In the genomic region with DNA sequence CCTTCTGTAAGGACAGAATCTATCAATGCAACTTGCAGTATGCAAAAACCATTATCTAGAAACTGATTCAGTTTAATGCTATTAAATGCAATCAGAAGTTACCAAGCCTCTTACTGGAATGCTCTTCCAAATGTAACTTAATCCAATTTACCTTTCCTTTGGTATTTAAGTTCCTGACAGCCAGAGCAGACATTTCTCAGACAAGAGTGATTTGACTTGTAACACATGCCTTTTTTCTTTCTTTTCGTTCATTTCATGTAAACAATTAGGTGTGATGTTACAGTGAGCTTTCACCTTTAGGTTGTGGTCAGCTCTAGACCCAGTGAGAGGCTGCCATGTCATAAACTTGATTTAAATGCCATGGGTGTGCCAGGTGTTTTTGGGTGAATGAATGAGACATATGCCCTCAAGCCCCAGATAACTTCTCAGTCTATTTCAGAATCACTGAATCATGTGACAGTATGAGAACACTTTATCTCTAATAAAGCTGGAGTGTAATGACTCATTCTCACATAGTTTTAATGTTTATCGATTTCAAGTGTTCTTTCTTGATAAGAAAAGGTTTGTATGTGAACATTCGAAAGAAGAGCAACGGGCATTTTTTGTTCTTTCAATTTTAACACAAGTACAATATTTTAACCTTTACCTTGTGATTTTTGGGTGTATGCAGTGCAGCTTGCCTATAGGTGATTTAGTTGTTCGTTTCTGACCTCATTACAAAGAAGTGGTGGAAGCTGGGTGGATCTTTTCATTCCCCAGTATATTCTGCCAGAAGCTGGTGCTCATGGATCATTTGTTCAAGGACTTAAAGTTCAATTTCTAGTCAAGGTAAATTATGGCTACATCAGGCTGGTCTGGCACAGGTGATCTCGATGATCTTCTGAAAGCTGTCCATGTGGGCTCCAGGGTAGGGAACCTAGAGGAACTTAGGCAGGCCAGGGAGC, we compare ENCODE assay signal across 13 cellular contexts.
DNase-seq lines count a peak whose midpoint lies in the region; ATAC-seq, FAIRE-seq and TF ChIP-seq lines count a peak whose summit lies in the region.
"Had no signal": no experiment of that assay in that cellular context is flagged by ENCODE, and none has a peak within 500 bp of the region (broad histone marks: within the 10 kb centered on the region; RNA-seq: fewer than 3 reads in every experiment).

No MANE protein-coding gene starts in this region.

- intact Hi-C loops in natural killer cell (cut with micrococcal nuclease): no loop called here
- intact Hi-C loops in GM12878 (cut with micrococcal nuclease; ENCODE audit: unreplicated experiment): no loop called here

- RAD21 ChIA-PET in GM12878 (lab: Charles Lee; ENCODE audit: unreplicated experiment): no interaction called here

- TF ChIP-seq CTCF in natural killer cell (IDR thresholded peaks at IDR 0.05) (no peak), GM12878 (IDR thresholded peaks at IDR 0.05 in 2 of 3, conservative IDR thresholded peaks at IDR 0.05 in 1 of 3; ENCODE audit: control insufficient read depth in 2 of 3, extremely low read depth in 1 of 3, insufficient read depth in 1 of 3, low read depth in 3 of 3, low read length in 3 of 3) (no peak), keratinocyte (optimal IDR thresholded peaks at IDR 0.05 in 1 of 3, IDR thresholded peaks at IDR 0.05 in 1 of 3, conservative IDR thresholded peaks at IDR 0.05 in 1 of 3; ENCODE audit: extremely low read depth in 1 of 3, insufficient read depth in 2 of 3, low read length in 3 of 3) (no peak), nephron progenitor cell (IDR thresholded peaks at IDR 0.05) (no peak)

- DNase-seq in natural killer cell (no peak), GM12878 (ENCODE audit: low read depth, low spot score) (no peak), keratinocyte (ENCODE audit: low read depth, low spot score) (peak; percentile 84), urothelium cell line (ENCODE audit: low spot score) (no peak), foreskin melanocyte (no peak), nephron progenitor cell (no peak), ecto neural progenitor cell (ENCODE audit: low spot score) (no peak)
- no peak for DNase-seq in natural killer cell treated with Interleukin-12 subunit alpha and Interleukin-12 subunit beta and Interleukin-15 and Interleukin-18, amount 100 ng/mL, for 72 hours (ENCODE audit: low spot score)
- DNase-seq: activated B cell treated with CpG ODN at 0.5 μM for 24 hours; activated T-cell treated with anti-CD3 and anti-CD28 coated beads, Interleukin-2, amount 50 U/mL, for 4 hours; KG1 had no signal

- in situ Hi-C loops in GM12878 (cut with MboI): no loop called here

- no peaks in the 10 kb centered on the region for H3K9me3 ChIP-seq in GM12878 (replicated peaks; ENCODE audit: control insufficient read depth, insufficient read depth, low read length)
- no peaks in the 10 kb centered on the region for H3K9me3 ChIP-seq in keratinocyte (ENCODE audit: control insufficient read depth, low read depth, low read length)
- H3K9me3 ChIP-seq: ascending aorta had no signal

- dilution Hi-C loops in keratinocyte (cut with MboI; ENCODE audit: extremely low pct_ligation_motif_present, low sequenced_read_pairs): no loop called here

- H3K4me1 Mint-ChIP-seq in natural killer cell: peaks cover 31 to 33% of the 10 kb centered on the region in 2 donors
- H3K4me1 Mint-ChIP-seq in natural killer cell treated with Interleukin-12 subunit alpha and Interleukin-12 subunit beta and Interleukin-15 and Interleukin-18, amount 100 ng/mL, for 72 hours (ENCODE audit: low read depth in 2 of 2): peaks cover 18 to 22% of the 10 kb centered on the region in 2 donors
- H3K4me1 Mint-ChIP-seq in nephron progenitor cell: peaks cover 17% of the 10 kb centered on the region
- H3K4me1 Mint-ChIP-seq: activated B cell treated with CpG ODN at 0.5 μM for 24 hours had no signal

- H3K4me3 ChIP-seq in GM12878 (no peak overlapping the region), keratinocyte (ENCODE audit: control insufficient read depth in 2 of 3, extremely low read depth in 1 of 3, insufficient read depth in 2 of 3, low read depth in 1 of 3, low read length in 3 of 3) (no peak overlapping the region)
- H3K4me3 ChIP-seq: ascending aorta had no signal

- H3K4me2 ChIP-seq in GM12878 (ENCODE audit: control insufficient read depth, insufficient read depth) (no peak overlapping the region), keratinocyte (ENCODE audit: control insufficient read depth, extremely low read depth, insufficient read depth, low read depth, low read length) (peak overlapping the region; percentile 40)

- H3K27ac ChIP-seq in GM12878 (ENCODE audit: control insufficient read depth, insufficient read depth): no peak overlapping the region
- peak overlapping the region; percentile 51 for H3K27ac ChIP-seq in keratinocyte (ENCODE audit: control insufficient read depth, insufficient read depth, low read length)
- H3K27ac ChIP-seq: ascending aorta had no signal

- CTCF ChIA-PET in GM12878 (lab: Yijun Ruan, JAX): interaction anchor here (0.7 kb wide), 1 partner anchor 26 kb away, joined by 3 read pairs; no protein-coding TSS in a partner anchor

- H3K36me3 ChIP-seq in GM12878 (ENCODE audit: control insufficient read depth in 2 of 2, insufficient read depth in 2 of 2, low read length in 1 of 2) (no peaks in the 10 kb centered on the region), keratinocyte (ENCODE audit: control insufficient read depth in 2 of 2, extremely low read depth in 1 of 2, insufficient read depth in 2 of 2, low read length in 2 of 2) (no peaks in the 10 kb centered on the region)
- H3K36me3 ChIP-seq: ascending aorta had no signal

- 13% methylated on average over 6 of the region's 6 CpGs for WGBS in GM12878 (ENCODE audit: insufficient coverage, insufficient replicate concordance, low lambda C conversion rate, missing lambda C conversion rate)

- H3K4me3 Mint-ChIP-seq in natural killer cell (no peak overlapping the region), nephron progenitor cell (no peak overlapping the region)
- no peak overlapping the region for H3K4me3 Mint-ChIP-seq in natural killer cell treated with Interleukin-12 subunit alpha and Interleukin-12 subunit beta and Interleukin-15 and Interleukin-18, amount 100 ng/mL, for 72 hours
- H3K4me3 Mint-ChIP-seq: activated B cell treated with CpG ODN at 0.5 μM for 24 hours; activated T-cell treated with anti-CD3 and anti-CD28 coated beads, Interleukin-2, amount 50 U/mL, for 4 hours had no signal

- H3K9ac ChIP-seq in GM12878 (ENCODE audit: control insufficient read depth, insufficient read depth, low read length) (no peak overlapping the region), keratinocyte (ENCODE audit: control insufficient read depth, extremely low read depth, insufficient read depth, low read length) (peak overlapping the region; percentile 7)

- H3K79me2 ChIP-seq in GM12878 (ENCODE audit: control insufficient read depth, insufficient read depth, low read length) (no peaks in the 10 kb centered on the region), keratinocyte (ENCODE audit: control insufficient read depth, insufficient read depth, low read length) (no peaks in the 10 kb centered on the region)

- H3K36me3 Mint-ChIP-seq in natural killer cell (no peaks in the 10 kb centered on the region), nephron progenitor cell (ENCODE audit: low read depth) (peaks cover 11% of the 10 kb centered on the region)
- no peaks in the 10 kb centered on the region for H3K36me3 Mint-ChIP-seq in natural killer cell treated with Interleukin-12 subunit alpha and Interleukin-12 subunit beta and Interleukin-15 and Interleukin-18, amount 100 ng/mL, for 72 hours

- H2AFZ ChIP-seq in GM12878 (ENCODE audit: control insufficient read depth, low read depth, low read length) (no peak overlapping the region), keratinocyte (ENCODE audit: control insufficient read depth, low read length) (no peak overlapping the region)

- H3K27me3 ChIP-seq in GM12878 (replicated peaks in 1 of 2; ENCODE audit: control insufficient read depth in 2 of 2, insufficient read depth in 2 of 2, low read length in 1 of 2) (no peaks in the 10 kb centered on the region), keratinocyte (ENCODE audit: control insufficient read depth, extremely low read depth, insufficient read depth, low read length) (no peaks in the 10 kb centered on the region)
- H3K27me3 ChIP-seq: ascending aorta had no signal

- H3K27me3 Mint-ChIP-seq in natural killer cell (ENCODE audit: low read depth in 2 of 2) (peaks cover 0 to 2% of the 10 kb centered on the region in 2 donors), nephron progenitor cell (ENCODE audit: low read depth, poor library complexity) (peaks cover 3% of the 10 kb centered on the region)
- no peaks in the 10 kb centered on the region for H3K27me3 Mint-ChIP-seq in natural killer cell treated with Interleukin-12 subunit alpha and Interleukin-12 subunit beta and Interleukin-15 and Interleukin-18, amount 100 ng/mL, for 72 hours
- H3K27me3 Mint-ChIP-seq: activated B cell treated with CpG ODN at 0.5 μM for 24 hours had no signal

- ATAC-seq in natural killer cell: peak; percentile 77 to 85 (median 79)
- no peak for ATAC-seq in natural killer cell treated with Interleukin-12 subunit alpha and Interleukin-12 subunit beta and Interleukin-15 and Interleukin-18, amount 100 ng/mL, for 72 hours
- peak; percentile 23; the same call in 2 of the 3 replicates for ATAC-seq in GM12878

- no peaks in the 10 kb centered on the region for H3K9me3 Mint-ChIP-seq in natural killer cell
- no peaks in the 10 kb centered on the region for H3K9me3 Mint-ChIP-seq in natural killer cell treated with Interleukin-12 subunit alpha and Interleukin-12 subunit beta and Interleukin-15 and Interleukin-18, amount 100 ng/mL, for 72 hours
- H3K9me3 Mint-ChIP-seq in nephron progenitor cell: peaks cover 5% of the 10 kb centered on the region
- H3K9me3 Mint-ChIP-seq: activated B cell treated with CpG ODN at 0.5 μM for 24 hours; activated T-cell treated with anti-CD3 and anti-CD28 coated beads, Interleukin-2, amount 50 U/mL, for 4 hours had no signal

- TF ChIP-seq EP300 in GM12878 (IDR thresholded peaks at IDR 0.05; ENCODE audit: borderline replicate concordance in 1 of 2, control insufficient read depth in 1 of 2, low read depth in 2 of 2, low read length in 2 of 2): no peak

- FAIRE-seq in GM12878 (lab: Jason Lieb, UNC) (no peak), keratinocyte (lab: Jason Lieb, UNC) (peak; percentile 86), urothelium cell line (lab: Jason Lieb, UNC) (peak; percentile 52)
- FAIRE-seq: G401.6 had no signal

- no peaks in the 10 kb centered on the region for H3K9me1 ChIP-seq in keratinocyte (ENCODE audit: control insufficient read depth, extremely low read depth, insufficient read depth, low read length)

- POLR2A ChIA-PET in GM12878 (lab: Charles Lee): no interaction called here

- no peak for TF ChIP-seq RAD21 in GM12878 (IDR thresholded peaks at IDR 0.05; ENCODE audit: insufficient read depth, low read depth, low read length)

- no peak for TF ChIP-seq POLR2A in GM12878 (IDR thresholded peaks at IDR 0.05; ENCODE audit: low read depth, low read length)

- H3K4me1 ChIP-seq in GM12878 (ENCODE audit: control insufficient read depth, insufficient read depth, low read length) (no peaks in the 10 kb centered on the region), keratinocyte (ENCODE audit: control insufficient read depth, extremely low read depth, insufficient read depth, low read length) (peaks cover 14% of the 10 kb centered on the region)
- H3K4me1 ChIP-seq: ascending aorta had no signal

- H3K27ac Mint-ChIP-seq in natural killer cell: peak overlapping the region; percentile 39 to 54
- H3K27ac Mint-ChIP-seq in natural killer cell treated with Interleukin-12 subunit alpha and Interleukin-12 subunit beta and Interleukin-15 and Interleukin-18, amount 100 ng/mL, for 72 hours: no peak overlapping the region
- H3K27ac Mint-ChIP-seq in nephron progenitor cell: no peak overlapping the region
- H3K27ac Mint-ChIP-seq: activated B cell treated with CpG ODN at 0.5 μM for 24 hours had no signal

- SMC1A ChIA-PET in GM12878 (lab: Charles Lee; ENCODE audit: uncharacterized antibody, unreplicated experiment): no interaction called here

- no peaks in the 10 kb centered on the region; the same call in 1 of the 2 replicates for H4K20me1 ChIP-seq in GM12878 (ENCODE audit: control insufficient read depth, insufficient read depth)
- H4K20me1 ChIP-seq in keratinocyte (ENCODE audit: control insufficient read depth, extremely low read depth, insufficient read depth, low read length): no peaks in the 10 kb centered on the region

- no TSS peak for BruUV-seq in GM12878 (replicated peaks; lab: Mats Ljungman, UMichigan)

Comparison
In these comparisons a context has a peak if more than half of its experiments do, and no peak if none do; other contexts are left out.
1. ATAC-seq: peak in natural killer cell (3 of 3) and GM12878 (single experiment); none in natural killer cell treated with Interleukin-12 subunit alpha and Interleukin-12 subunit beta and Interleukin-15 and Interleukin-18, amount 100 ng/mL, for 72 hours (0 of 2).
2. H3K27ac Mint-ChIP-seq: peak in natural killer cell (2 of 2); none in natural killer cell treated with Interleukin-12 subunit alpha and Interleukin-12 subunit beta and Interleukin-15 and Interleukin-18, amount 100 ng/mL, for 72 hours (0 of 2) and nephron progenitor cell (single experiment).